ENCODE assay signal across 2 cellular contexts in the genomic region with DNA sequence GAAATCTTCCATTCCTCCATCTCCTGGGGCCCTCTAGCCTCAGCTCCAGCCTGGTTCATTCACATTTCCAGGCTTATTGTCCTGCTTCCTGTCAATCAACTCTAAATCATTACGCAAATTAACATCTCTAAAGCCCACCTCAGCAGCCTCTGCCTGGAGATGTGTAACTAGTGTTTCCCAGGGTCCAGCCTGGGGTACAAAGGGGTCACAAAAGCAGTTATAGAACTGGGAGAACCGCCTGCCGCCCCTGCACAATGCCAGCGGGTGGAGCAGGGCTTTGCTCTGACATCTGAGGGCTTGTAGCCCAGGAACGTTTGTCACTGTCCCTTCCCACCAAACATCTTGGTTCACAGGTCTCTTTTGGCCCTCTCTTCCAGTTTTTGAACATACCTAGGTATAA.
TF ChIP-seq lines count a peak whose summit lies in the region.

No MANE protein-coding gene starts in this region.

TF ChIP-seq in GM23338, 12 proteins besides CTCF, POLR2A, EP300 and RAD21 (continued from another document):
- TF ChIP-seq, protein P1, sequence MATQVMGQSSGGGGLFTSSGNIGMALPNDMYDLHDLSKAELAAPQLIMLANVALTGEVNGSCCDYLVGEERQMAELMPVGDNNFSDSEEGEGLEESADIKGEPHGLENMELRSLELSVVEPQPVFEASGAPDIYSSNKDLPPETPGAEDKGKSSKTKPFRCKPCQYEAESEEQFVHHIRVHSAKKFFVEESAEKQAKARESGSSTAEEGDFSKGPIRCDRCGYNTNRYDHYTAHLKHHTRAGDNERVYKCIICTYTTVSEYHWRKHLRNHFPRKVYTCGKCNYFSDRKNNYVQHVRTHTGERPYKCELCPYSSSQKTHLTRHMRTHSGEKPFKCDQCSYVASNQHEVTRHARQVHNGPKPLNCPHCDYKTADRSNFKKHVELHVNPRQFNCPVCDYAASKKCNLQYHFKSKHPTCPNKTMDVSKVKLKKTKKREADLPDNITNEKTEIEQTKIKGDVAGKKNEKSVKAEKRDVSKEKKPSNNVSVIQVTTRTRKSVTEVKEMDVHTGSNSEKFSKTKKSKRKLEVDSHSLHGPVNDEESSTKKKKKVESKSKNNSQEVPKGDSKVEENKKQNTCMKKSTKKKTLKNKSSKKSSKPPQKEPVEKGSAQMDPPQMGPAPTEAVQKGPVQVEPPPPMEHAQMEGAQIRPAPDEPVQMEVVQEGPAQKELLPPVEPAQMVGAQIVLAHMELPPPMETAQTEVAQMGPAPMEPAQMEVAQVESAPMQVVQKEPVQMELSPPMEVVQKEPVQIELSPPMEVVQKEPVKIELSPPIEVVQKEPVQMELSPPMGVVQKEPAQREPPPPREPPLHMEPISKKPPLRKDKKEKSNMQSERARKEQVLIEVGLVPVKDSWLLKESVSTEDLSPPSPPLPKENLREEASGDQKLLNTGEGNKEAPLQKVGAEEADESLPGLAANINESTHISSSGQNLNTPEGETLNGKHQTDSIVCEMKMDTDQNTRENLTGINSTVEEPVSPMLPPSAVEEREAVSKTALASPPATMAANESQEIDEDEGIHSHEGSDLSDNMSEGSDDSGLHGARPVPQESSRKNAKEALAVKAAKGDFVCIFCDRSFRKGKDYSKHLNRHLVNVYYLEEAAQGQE (IDR thresholded peaks at IDR 0.05; ENCODE audit: unreplicated experiment), result no peak
- TF ChIP-seq STAT1 (IDR thresholded peaks at IDR 0.05; ENCODE audit: unreplicated experiment), result no peak
- TF ChIP-seq NANOG (IDR thresholded peaks at IDR 0.05; ENCODE audit: borderline replicate concordance), result 0 out of 2 replicates have a peak, but pooled peaks have one; percentile 16
TF ChIP-seq in GM23338: peak in this region for 1.

TF ChIP-seq in K562, 482 proteins besides CTCF, POLR2A, EP300 and RAD21 (continued from another document):
- TF ChIP-seq, protein P2, sequence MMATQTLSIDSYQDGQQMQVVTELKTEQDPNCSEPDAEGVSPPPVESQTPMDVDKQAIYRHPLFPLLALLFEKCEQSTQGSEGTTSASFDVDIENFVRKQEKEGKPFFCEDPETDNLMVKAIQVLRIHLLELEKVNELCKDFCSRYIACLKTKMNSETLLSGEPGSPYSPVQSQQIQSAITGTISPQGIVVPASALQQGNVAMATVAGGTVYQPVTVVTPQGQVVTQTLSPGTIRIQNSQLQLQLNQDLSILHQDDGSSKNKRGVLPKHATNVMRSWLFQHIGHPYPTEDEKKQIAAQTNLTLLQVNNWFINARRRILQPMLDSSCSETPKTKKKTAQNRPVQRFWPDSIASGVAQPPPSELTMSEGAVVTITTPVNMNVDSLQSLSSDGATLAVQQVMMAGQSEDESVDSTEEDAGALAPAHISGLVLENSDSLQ (IDR thresholded peaks at IDR 0.05), result peak; percentile 41
TF ChIP-seq in K562: peak in this region for 1.
